Comparison of ENCODE assay signal across 3 cellular contexts in genomic region chr2:231634412-231634811, GRCh38.
TF ChIP-seq lines count a peak whose summit lies in the region.

No MANE protein-coding gene starts in this region.

TF ChIP-seq in GM23338, 12 proteins besides CTCF, POLR2A, EP300 and RAD21 (continues in another document):
- TF ChIP-seq ZNF331 (CRISPR knock-in tag; IDR thresholded peaks at IDR 0.05; ENCODE audit: low read depth) (no peak), NANOG (IDR thresholded peaks at IDR 0.05; ENCODE audit: borderline replicate concordance) (no peak), CREB1 (CRISPR knock-in tag; IDR thresholded peaks at IDR 0.05; ENCODE audit: low read depth) (no peak), ZNF114 (CRISPR knock-in tag; IDR thresholded peaks at IDR 0.05) (no peak), STAT1 (IDR thresholded peaks at IDR 0.05; ENCODE audit: unreplicated experiment) (no peak), EZH2phosphoT487 (IDR thresholded peaks at IDR 0.05; ENCODE audit: unreplicated experiment) (no peak)
- TF ChIP-seq, protein P1, sequence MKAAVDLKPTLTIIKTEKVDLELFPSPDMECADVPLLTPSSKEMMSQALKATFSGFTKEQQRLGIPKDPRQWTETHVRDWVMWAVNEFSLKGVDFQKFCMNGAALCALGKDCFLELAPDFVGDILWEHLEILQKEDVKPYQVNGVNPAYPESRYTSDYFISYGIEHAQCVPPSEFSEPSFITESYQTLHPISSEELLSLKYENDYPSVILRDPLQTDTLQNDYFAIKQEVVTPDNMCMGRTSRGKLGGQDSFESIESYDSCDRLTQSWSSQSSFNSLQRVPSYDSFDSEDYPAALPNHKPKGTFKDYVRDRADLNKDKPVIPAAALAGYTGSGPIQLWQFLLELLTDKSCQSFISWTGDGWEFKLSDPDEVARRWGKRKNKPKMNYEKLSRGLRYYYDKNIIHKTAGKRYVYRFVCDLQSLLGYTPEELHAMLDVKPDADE (IDR thresholded peaks at IDR 0.05), result no peak
- TF ChIP-seq, protein P2, sequence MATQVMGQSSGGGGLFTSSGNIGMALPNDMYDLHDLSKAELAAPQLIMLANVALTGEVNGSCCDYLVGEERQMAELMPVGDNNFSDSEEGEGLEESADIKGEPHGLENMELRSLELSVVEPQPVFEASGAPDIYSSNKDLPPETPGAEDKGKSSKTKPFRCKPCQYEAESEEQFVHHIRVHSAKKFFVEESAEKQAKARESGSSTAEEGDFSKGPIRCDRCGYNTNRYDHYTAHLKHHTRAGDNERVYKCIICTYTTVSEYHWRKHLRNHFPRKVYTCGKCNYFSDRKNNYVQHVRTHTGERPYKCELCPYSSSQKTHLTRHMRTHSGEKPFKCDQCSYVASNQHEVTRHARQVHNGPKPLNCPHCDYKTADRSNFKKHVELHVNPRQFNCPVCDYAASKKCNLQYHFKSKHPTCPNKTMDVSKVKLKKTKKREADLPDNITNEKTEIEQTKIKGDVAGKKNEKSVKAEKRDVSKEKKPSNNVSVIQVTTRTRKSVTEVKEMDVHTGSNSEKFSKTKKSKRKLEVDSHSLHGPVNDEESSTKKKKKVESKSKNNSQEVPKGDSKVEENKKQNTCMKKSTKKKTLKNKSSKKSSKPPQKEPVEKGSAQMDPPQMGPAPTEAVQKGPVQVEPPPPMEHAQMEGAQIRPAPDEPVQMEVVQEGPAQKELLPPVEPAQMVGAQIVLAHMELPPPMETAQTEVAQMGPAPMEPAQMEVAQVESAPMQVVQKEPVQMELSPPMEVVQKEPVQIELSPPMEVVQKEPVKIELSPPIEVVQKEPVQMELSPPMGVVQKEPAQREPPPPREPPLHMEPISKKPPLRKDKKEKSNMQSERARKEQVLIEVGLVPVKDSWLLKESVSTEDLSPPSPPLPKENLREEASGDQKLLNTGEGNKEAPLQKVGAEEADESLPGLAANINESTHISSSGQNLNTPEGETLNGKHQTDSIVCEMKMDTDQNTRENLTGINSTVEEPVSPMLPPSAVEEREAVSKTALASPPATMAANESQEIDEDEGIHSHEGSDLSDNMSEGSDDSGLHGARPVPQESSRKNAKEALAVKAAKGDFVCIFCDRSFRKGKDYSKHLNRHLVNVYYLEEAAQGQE (IDR thresholded peaks at IDR 0.05; ENCODE audit: unreplicated experiment), result no peak

TF ChIP-seq in IMR-90, 13 proteins besides CTCF, POLR2A, EP300 and RAD21:
- TF ChIP-seq FOS (IDR thresholded peaks at IDR 0.05; ENCODE audit: low read depth, low read length) (no peak), USF2 (IDR thresholded peaks at IDR 0.05; ENCODE audit: low read depth, low read length) (no peak), CEBPB (IDR thresholded peaks at IDR 0.05; ENCODE audit: low read depth, low read length) (no peak), NFE2L2 (IDR thresholded peaks at IDR 0.05; ENCODE audit: low read depth, low read length) (no peak), SMC3 (IDR thresholded peaks at IDR 0.05; ENCODE audit: low read depth, low read length) (no peak), RFX5 (IDR thresholded peaks at IDR 0.05; ENCODE audit: low read depth, low read length) (no peak)
- TF ChIP-seq, protein P3, sequence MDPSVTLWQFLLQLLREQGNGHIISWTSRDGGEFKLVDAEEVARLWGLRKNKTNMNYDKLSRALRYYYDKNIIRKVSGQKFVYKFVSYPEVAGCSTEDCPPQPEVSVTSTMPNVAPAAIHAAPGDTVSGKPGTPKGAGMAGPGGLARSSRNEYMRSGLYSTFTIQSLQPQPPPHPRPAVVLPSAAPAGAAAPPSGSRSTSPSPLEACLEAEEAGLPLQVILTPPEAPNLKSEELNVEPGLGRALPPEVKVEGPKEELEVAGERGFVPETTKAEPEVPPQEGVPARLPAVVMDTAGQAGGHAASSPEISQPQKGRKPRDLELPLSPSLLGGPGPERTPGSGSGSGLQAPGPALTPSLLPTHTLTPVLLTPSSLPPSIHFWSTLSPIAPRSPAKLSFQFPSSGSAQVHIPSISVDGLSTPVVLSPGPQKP (IDR thresholded peaks at IDR 0.05; ENCODE audit: borderline replicate concordance, low read depth, low read length), result no peak

TF ChIP-seq in H1, 55 proteins besides CTCF, POLR2A, EP300 and RAD21:
- no peak for TF ChIP-seq JUN (IDR thresholded peaks at IDR 0.05; ENCODE audit: low read depth, low read length)
- TF ChIP-seq, protein P4, sequence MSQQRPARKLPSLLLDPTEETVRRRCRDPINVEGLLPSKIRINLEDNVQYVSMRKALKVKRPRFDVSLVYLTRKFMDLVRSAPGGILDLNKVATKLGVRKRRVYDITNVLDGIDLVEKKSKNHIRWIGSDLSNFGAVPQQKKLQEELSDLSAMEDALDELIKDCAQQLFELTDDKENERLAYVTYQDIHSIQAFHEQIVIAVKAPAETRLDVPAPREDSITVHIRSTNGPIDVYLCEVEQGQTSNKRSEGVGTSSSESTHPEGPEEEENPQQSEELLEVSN (IDR thresholded peaks at IDR 0.05), result no peak
- TF ChIP-seq POLR2AphosphoS5 (IDR thresholded peaks at IDR 0.05; ENCODE audit: low read depth, low read length), result no peak
- TF ChIP-seq EZH2 (IDR thresholded peaks at IDR 0.05; ENCODE audit: low read depth, low read length, severe bottlenecking), result no peak
- no peak for TF ChIP-seq CBX8 (IDR thresholded peaks at IDR 0.05; ENCODE audit: borderline replicate concordance, low read depth, low read length)
- TF ChIP-seq SAP30 (IDR thresholded peaks at IDR 0.05; ENCODE audit: insufficient read depth, insufficient replicate concordance, low read length), result no peak
- no peak for TF ChIP-seq ASH2L (IDR thresholded peaks at IDR 0.05; ENCODE audit: low read length)
- no peak for TF ChIP-seq MAFK (IDR thresholded peaks at IDR 0.05; ENCODE audit: low read depth, low read length)
- no peak for TF ChIP-seq EGR1 (IDR thresholded peaks at IDR 0.05; ENCODE audit: borderline replicate concordance, low read depth, low read length)
- TF ChIP-seq CTBP2 (IDR thresholded peaks at IDR 0.05; ENCODE audit: borderline replicate concordance, insufficient read depth, insufficient read length, low read length), result no peak
